9 cellular contexts compared by ENCODE assay signal in genomic region chr16:17273142-17273561, GRCh38.
A peak's percentile ranks its signal among the peaks of the same experiment; 100 is the strongest.
DNase-seq lines count a peak whose midpoint lies in the region; ATAC-seq and TF ChIP-seq lines count a peak whose summit lies in the region.
"Had no signal": no experiment of that assay in that cellular context is flagged by ENCODE, and none has a peak within 500 bp of the region (broad histone marks: within the 10 kb centered on the region; RNA-seq: fewer than 3 reads in every experiment).

No MANE protein-coding gene starts in this region.

- no peak overlapping the region for H3K4me3 ChIP-seq in neuronal stem cell (ENCODE audit: low read length in 2 of 2)
- H3K4me3 ChIP-seq: tibial nerve had no signal

- H2BK12ac ChIP-seq in neuronal stem cell (ENCODE audit: low read length) = no peak overlapping the region

- H2AFZ ChIP-seq in neuronal stem cell (ENCODE audit: low read length) = no peak overlapping the region

- peak; percentile 77 for DNase-seq in GM04503 (ENCODE audit: low read depth)
- DNase-seq in RWPE1 (ENCODE audit: low spot score) = peak; percentile 42
- DNase-seq in dedifferentiated amniotic fluid mesenchymal stem cell (ENCODE audit: extremely low spot score) = peak; percentile 90
- peak; percentile 19 to 30 for DNase-seq in stimulated activated CD4-positive, alpha-beta T cell treated with anti-CD3 and anti-CD28 coated beads, Interleukin-15, amount 100 ng/mL, for 48 hours (ENCODE audit: low read depth in 2 of 2)
- no peak for DNase-seq in neuronal stem cell (ENCODE audit: low spot score)

- no peak overlapping the region for H3K9ac ChIP-seq in neuronal stem cell (ENCODE audit: low read depth, low read length, poor library complexity)

- no peaks in the 10 kb centered on the region for H3K9me3 ChIP-seq in neuronal stem cell (replicated peaks in 1 of 2; ENCODE audit: control insufficient read depth in 2 of 2, insufficient read depth in 1 of 2, low read depth in 1 of 2, low read length in 2 of 2)
- H3K9me3 ChIP-seq: tibial nerve had no signal

- WGBS in neuronal stem cell (ENCODE audit: extremely low coverage in 2 of 2, insufficient read length in 2 of 2, insufficient replicate concordance in 1 of 2), 2 donors = no CpG with 5 or more reads among the region's 4 CpGs

- POLR2A ChIA-PET in RWPE1 (lab: Yijun Ruan, JAX; ENCODE audit: low non-redundant PET) = no interaction called here

- H3K4me2 ChIP-seq in neuronal stem cell (ENCODE audit: insufficient read depth, low read length, poor library complexity, severe bottlenecking) = no peak overlapping the region

- CTCF ChIA-PET in RWPE1 (lab: Yijun Ruan, JAX) = no interaction called here

- H3K14ac ChIP-seq in neuronal stem cell (ENCODE audit: low read length) = no peak overlapping the region

- H3K27me3 ChIP-seq in neuronal stem cell (ENCODE audit: control insufficient read depth in 3 of 3, insufficient read depth in 3 of 3, low read depth in 1 of 3, low read length in 3 of 3) = no peaks in the 10 kb centered on the region
- H3K27me3 ChIP-seq: tibial nerve had no signal

- no peak for TF ChIP-seq CTCF in RWPE1 (conservative IDR thresholded peaks at IDR 0.05; ENCODE audit: low read depth)

- no peaks in the 10 kb centered on the region for H3K79me1 ChIP-seq in neuronal stem cell (ENCODE audit: low read depth, low read length)

- H2BK120ac ChIP-seq in neuronal stem cell (ENCODE audit: low read depth, low read length) = no peak overlapping the region

- H3K27ac ChIP-seq in RWPE1 (no peak overlapping the region), neuronal stem cell (replicated peaks; ENCODE audit: low read length) (no peak overlapping the region)

- H2BK5ac ChIP-seq in neuronal stem cell (ENCODE audit: low read length) = no peak overlapping the region

- H3K36me3 ChIP-seq in neuronal stem cell (replicated peaks in 1 of 2; ENCODE audit: control insufficient read depth in 2 of 2, insufficient read depth in 2 of 2, low read length in 2 of 2) = no peaks in the 10 kb centered on the region
- H3K36me3 ChIP-seq: tibial nerve had no signal

- no peak overlapping the region for H3K23ac ChIP-seq in neuronal stem cell (ENCODE audit: low read depth, low read length, poor library complexity)

- H4K91ac ChIP-seq in neuronal stem cell (ENCODE audit: low read depth, low read length, poor library complexity) = no peak overlapping the region

- H3K4me1 ChIP-seq in neuronal stem cell (ENCODE audit: control insufficient read depth in 2 of 2, insufficient read depth in 1 of 2, low read depth in 1 of 2, low read length in 2 of 2) = peaks cover 0 to 18% of the 10 kb centered on the region in 2 donors

- H3K18ac ChIP-seq in neuronal stem cell (ENCODE audit: low read length) = no peak overlapping the region

- no peak overlapping the region for H3K4ac ChIP-seq in neuronal stem cell (ENCODE audit: low read length)

- H2BK15ac ChIP-seq in neuronal stem cell (ENCODE audit: low read length) = no peak overlapping the region

- H2AK5ac ChIP-seq in neuronal stem cell (ENCODE audit: low read depth, low read length) = no peak overlapping the region

- no peak overlapping the region for H4K8ac ChIP-seq in neuronal stem cell (ENCODE audit: low read depth, low read length)

- ATAC-seq in GM18861 (IDR thresholded peaks at IDR 0.05; ENCODE audit: unreplicated experiment) (no peak), GM21526 (IDR thresholded peaks at IDR 0.05; ENCODE audit: low FRiP score, unreplicated experiment) (no peak), GM18907 (IDR thresholded peaks at IDR 0.05; ENCODE audit: unreplicated experiment) (no peak)
